ENCODE assay signal across 19 cellular contexts in the genomic region with DNA sequence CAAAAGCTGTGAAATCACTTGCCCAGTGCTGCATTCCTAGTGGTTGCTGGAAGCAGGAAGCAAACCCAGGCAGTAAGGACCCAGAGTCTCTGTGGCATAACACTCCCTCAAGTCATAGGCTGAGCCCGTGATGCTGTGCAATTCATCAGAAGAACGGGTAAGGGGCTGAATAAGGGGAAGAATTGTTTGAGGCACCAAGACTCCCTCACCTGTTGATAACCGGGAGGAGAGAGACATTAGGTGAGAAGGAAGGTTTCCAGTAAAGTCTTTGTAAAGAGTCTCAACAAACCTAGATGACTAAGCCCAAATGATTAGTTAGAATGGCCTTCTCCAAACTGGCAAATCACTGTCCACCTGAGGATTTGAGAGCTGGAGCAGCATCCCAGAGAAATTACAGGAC. TPM values are rescaled to one million over a fixed set of nuclear protein-coding genes. Genes with fewer than 3 reads are reported as not detected.
A peak's percentile ranks its signal among the peaks of the same experiment; 100 is the strongest.
DNase-seq lines count a peak whose midpoint lies in the region; ATAC-seq, FAIRE-seq and TF ChIP-seq lines count a peak whose summit lies in the region.
"Had no signal": no experiment of that assay in that cellular context is flagged by ENCODE, and none has a peak within 500 bp of the region (broad histone marks: within the 10 kb centered on the region; RNA-seq: fewer than 3 reads in every experiment).

No MANE protein-coding gene starts in this region.

- H3K9me2 ChIP-seq in GM23338 (ENCODE audit: insufficient read depth) = 0 out of 2 replicates have a peak, but pooled peaks cover 2% of the 10 kb centered on the region

- H3F3A ChIP-seq in GM23338 (replicated peaks; ENCODE audit: low read depth) = no peaks in the 10 kb centered on the region

- TF ChIP-seq CTCF in GM23338 (conservative IDR thresholded peaks at IDR 0.05; ENCODE audit: low read depth in 2 of 2) (no peak), K562 (IDR thresholded peaks at IDR 0.05 in 2 of 3, conservative IDR thresholded peaks at IDR 0.05 in 1 of 3; ENCODE audit: insufficient read depth in 2 of 3, low read depth in 1 of 3, low read length in 3 of 3) (no peak), esophagus muscularis mucosa (IDR thresholded peaks at IDR 0.05) (no peak)

- H3K9me3 ChIP-seq in K562 (replicated peaks; ENCODE audit: control insufficient read depth, insufficient read depth, low read depth, low read length) (no peaks in the 10 kb centered on the region), esophagus muscularis mucosa (no peaks in the 10 kb centered on the region)

- no peaks in the 10 kb centered on the region for H3K9me3 Mint-ChIP-seq in GM23338

- FAIRE-seq in K562 (lab: Jason Lieb, UNC) = no peak
- FAIRE-seq: G401.6, GM12892, H1 had no signal

- no peak for TF ChIP-seq RAD21 in K562 (CRISPR knock-in tag; conservative IDR thresholded peaks at IDR 0.05 in 1 of 2, IDR thresholded peaks at IDR 0.05 in 1 of 2)

- CTCF ChIA-PET in K562 (lab: Yijun Ruan, JAX; ENCODE audit: low intra/inter-chr PET ratio) = no interaction called here

- in situ Hi-C loops in K562 (cut with MboI) = no loop called here
- in situ Hi-C loops in G401 (cut with HindIII; ENCODE audit: low sequenced_read_pairs) = no loop called here

- no peak for ATAC-seq in GM23338
- no peak for ATAC-seq in K562

- H3K36me3 ChIP-seq in GM23338 (ENCODE audit: insufficient read depth) = no peaks in the 10 kb centered on the region
- H3K36me3 ChIP-seq in K562 (ENCODE audit: control insufficient read depth, insufficient read depth, low read length) = peaks cover 51% of the 10 kb centered on the region
- no peaks in the 10 kb centered on the region for H3K36me3 ChIP-seq in esophagus muscularis mucosa

- H2AFZ ChIP-seq in GM23338 (peak overlapping the region; percentile 74), K562 (ENCODE audit: low read depth, low read length) (no peak overlapping the region)

- WGBS in K562 (ENCODE audit: insufficient coverage, low coverage, missing lambda C conversion rate) = 87% methylated on average over 3 of the region's 3 CpGs
- WGBS in esophagus muscularis mucosa = 91% methylated on average over 3 of the region's 3 CpGs

- H4K20me1 ChIP-seq in GM23338 (replicated peaks; ENCODE audit: insufficient read depth) (no peaks in the 10 kb centered on the region), K562 (replicated peaks; ENCODE audit: control insufficient read depth, insufficient read depth, low read length) (no peaks in the 10 kb centered on the region)

- H3K9me1 ChIP-seq in K562 (ENCODE audit: control insufficient read depth, insufficient read depth, low read length) = no peaks in the 10 kb centered on the region

- no peak overlapping the region for H3K4me3 Mint-ChIP-seq in GM23338
- H3K4me3 Mint-ChIP-seq: CD4-positive, alpha-beta memory T cell had no signal

- POLR2A ChIA-PET in K562 (lab: Yijun Ruan, JAX) = interaction anchor here (0.7 to 0.8 kb wide), 2 partner anchors 9 to 18 kb away, joined by 3 read pairs; a partner anchor contains a TSS

- DNase-seq in GM23338 (ENCODE audit: low spot score) (no peak), M059J (ENCODE audit: low read depth) (peak; percentile 11), K562 (ENCODE audit: extremely low read depth in 1 of 4, low spot score in 3 of 4) (no peak), caudate nucleus (lab: John Stamatoyannopoulos, UW) (no peak), G401 (ENCODE audit: low spot score) (no peak), esophagus muscularis mucosa (ENCODE audit: extremely low spot score) (no peak)
- DNase-seq in activated effector memory CD4-positive, alpha-beta T cell treated with anti-CD3 and anti-CD28 coated beads, Interleukin-2, amount 50 U/mL, for 16 hours = no peak
- DNase-seq: C1 segment of cervical spinal cord; Calu3; CD4-positive, alpha-beta memory T cell; COR-L47; DMS79; H7 had no signal

- no TSS peak for BruUV-seq in K562 (replicated peaks; lab: Mats Ljungman, UMichigan)

- no peaks in the 10 kb centered on the region for H3K79me2 ChIP-seq in GM23338 (replicated peaks; ENCODE audit: insufficient read depth)
- H3K79me2 ChIP-seq in K562 (ENCODE audit: control insufficient read depth, insufficient read depth, low read length) = no peaks in the 10 kb centered on the region

- H3K36me3 Mint-ChIP-seq in GM23338 (ENCODE audit: low read depth) = no peaks in the 10 kb centered on the region

- TF ChIP-seq EP300 in K562 (IDR thresholded peaks at IDR 0.05; ENCODE audit: low read length) = no peak
- no peak for TF ChIP-seq EP300 in esophagus muscularis mucosa (IDR thresholded peaks at IDR 0.05)

- peaks cover 3% of the 10 kb centered on the region for H3K27me3 Mint-ChIP-seq in GM23338 (ENCODE audit: insufficient read depth, low read depth, poor library complexity)

- H3K27ac ChIP-seq in GM23338 (ENCODE audit: low read depth) = no peak overlapping the region
- H3K27ac ChIP-seq in K562 (ENCODE audit: extremely low read depth, low read depth, low read length) = no peak overlapping the region
- no peak overlapping the region for H3K27ac ChIP-seq in caudate nucleus (ENCODE audit: low read depth, low read length)
- H3K27ac ChIP-seq in esophagus muscularis mucosa (replicated peaks in 1 of 4) = no peak overlapping the region

- H3K27ac Mint-ChIP-seq in GM23338 = no peak overlapping the region
- H3K27ac Mint-ChIP-seq: CD4-positive, alpha-beta memory T cell had no signal

- TF ChIP-seq POLR2A in K562 (conservative IDR thresholded peaks at IDR 0.05) = no peak
- no peak for TF ChIP-seq POLR2A in esophagus muscularis mucosa (IDR thresholded peaks at IDR 0.05; ENCODE audit: low read depth)

- H3K4me2 ChIP-seq in GM23338 (no peak overlapping the region), K562 (ENCODE audit: insufficient read depth, low read length) (no peak overlapping the region)

- H3K27me3 ChIP-seq in GM23338 (ENCODE audit: insufficient read depth) = no peaks in the 10 kb centered on the region
- no peaks in the 10 kb centered on the region for H3K27me3 ChIP-seq in K562 (ENCODE audit: control insufficient read depth in 2 of 2, insufficient read depth in 2 of 2, low read length in 2 of 2)
- no peaks in the 10 kb centered on the region for H3K27me3 ChIP-seq in esophagus muscularis mucosa

- H3K4me3 ChIP-seq in GM23338 = no peak overlapping the region
- no peak overlapping the region for H3K4me3 ChIP-seq in K562
- no peak overlapping the region for H3K4me3 ChIP-seq in esophagus muscularis mucosa

- H3K4me1 Mint-ChIP-seq in GM23338 = no peaks in the 10 kb centered on the region
- H3K4me1 Mint-ChIP-seq: CD4-positive, alpha-beta memory T cell had no signal

- intact Hi-C loops in K562 (cut with micrococcal nuclease) = no loop called here
- intact Hi-C loops in esophagus muscularis mucosa (cut with DNase I) = no loop called here

- H3K4me1 ChIP-seq in GM23338 (ENCODE audit: insufficient read depth) (no peaks in the 10 kb centered on the region), K562 (replicated peaks in 1 of 2; ENCODE audit: control insufficient read depth in 2 of 2, insufficient read depth in 2 of 2, low read length in 2 of 2) (peaks cover 4 to 28% of the 10 kb centered on the region in 2 experiments), esophagus muscularis mucosa (no peaks in the 10 kb centered on the region)

- no peak overlapping the region for H3K9ac ChIP-seq in K562 (ENCODE audit: insufficient read depth in 1 of 2, low read depth in 2 of 2, low read length in 2 of 2)

RNA-seq across cellular contexts. Expression of a gene that starts 18.3 kb away (rescaled TPM):
- not detected in 2 replicates for total RNA-seq in GM23338 (2014; rRNA removed; shearing (Covaris generic))
- polyA plus RNA-seq in GM23338 (2016; fragmentation: Nextera tagmentation; extraction: Ambion mirVana) (not detected in 2 replicates), K562 (2011; rRNA removed) (21.6 and 32.8 TPM in 2 replicates), K562 (2014; fragmentation: Illumina TruSeq; extraction: Trizol) (18.1 and 21.6 TPM in 2 replicates), K562 (2014; fragmentation: Nextera tagmentation; extraction: Ambion mirVana) (10 to 100 TPM; 15.1 to 23.5 TPM), K562 (2014; rRNA removed) (17.4 and 17.8 TPM in 2 replicates)
- 0.02 and 0.54 TPM in 2 replicates for total RNA-seq in M059J (2014; rRNA removed; shearing (Covaris generic))
- 51.5 and 84.3 TPM in 2 replicates for total RNA-seq in K562 (2011; cell fraction: chromatin; rRNA removed; ENCODE audit: low replicate concordance)
- 30.4 and 31.7 TPM in 2 replicates for total RNA-seq in K562 (2011; cell fraction: nucleolus; rRNA removed)
- 43.2 and 48.7 TPM in 2 replicates for total RNA-seq in K562 (2011; cell fraction: nucleoplasm; rRNA removed)
- total RNA-seq in K562 (2014; rRNA removed) (14.0 and 18.5 TPM in 2 replicates), K562 (2014; rRNA removed; fragmentation: Illumina TruSeq; extraction: Trizol) (27.1 and 27.9 TPM in 2 replicates), K562 (2015; rRNA removed; fragmentation: Illumina TruSeq; extraction: Trizol) (20.7 and 23.0 TPM in 2 replicates), K562 (2021) (17.7 and 22.3 TPM in 2 replicates), esophagus muscularis mucosa (under 1 TPM; 0.42 to 0.78 (median 0.59) TPM)
- polyA plus RNA-seq in K562 (2011; cell fraction: cytosol; rRNA removed) = 7.3 and 11.4 TPM in 2 replicates
- polyA plus RNA-seq in K562 (2011; cell fraction: nucleus; rRNA removed) = 26.8 and 29.1 TPM in 2 replicates
- 14.6 and 15.7 TPM in 2 replicates for polyA plus RNA-seq in K562 (2012)
- 36.6 and 42.0 TPM in 2 replicates for polyA minus RNA-seq in K562 (2011; rRNA and poly(A)+ RNA removed)
- 4.6 and 9.1 TPM in 2 replicates for polyA minus RNA-seq in K562 (2011; cell fraction: cytosol; rRNA and poly(A)+ RNA removed)
- polyA minus RNA-seq in K562 (2011; cell fraction: nucleus; rRNA and poly(A)+ RNA removed) = 22.2 and 36.7 TPM in 2 replicates
- total RNA-seq in G401 (2014; rRNA removed; shearing (Covaris generic)) = not detected in 2 replicates
- total RNA-seq: A172, Calu3, H1, H7 had no signal
- polyA plus RNA-seq: BJ had no signal

RNA-seq across cellular contexts. Expression of a gene that starts 27.3 kb away (rescaled TPM):
- total RNA-seq in GM23338 (2014; rRNA removed; shearing (Covaris generic)) = 22.5 and 23.6 TPM in 2 replicates
- 7.3 and 8.6 TPM in 2 replicates for polyA plus RNA-seq in GM23338 (2016; fragmentation: Nextera tagmentation; extraction: Ambion mirVana)
- total RNA-seq in M059J (2014; rRNA removed; shearing (Covaris generic)) = 21.6 and 35.0 TPM in 2 replicates
- total RNA-seq in K562 (2011; cell fraction: chromatin; rRNA removed; ENCODE audit: low replicate concordance) = 76.0 and 208 TPM in 2 replicates
- 27.5 and 37.9 TPM in 2 replicates for total RNA-seq in K562 (2011; cell fraction: nucleolus; rRNA removed)
- total RNA-seq in K562 (2011; cell fraction: nucleoplasm; rRNA removed) = 64.8 and 77.9 TPM in 2 replicates
- total RNA-seq in K562 (2014; rRNA removed) = 19.7 and 20.5 TPM in 2 replicates
- total RNA-seq in K562 (2014; rRNA removed; fragmentation: Illumina TruSeq; extraction: Trizol) = 37.1 and 38.5 TPM in 2 replicates
- 34.6 and 40.3 TPM in 2 replicates for total RNA-seq in K562 (2015; rRNA removed; fragmentation: Illumina TruSeq; extraction: Trizol)
- total RNA-seq in K562 (2021) = 27.1 and 27.2 TPM in 2 replicates
- polyA plus RNA-seq in K562 (2011; rRNA removed) = 61.2 and 66.2 TPM in 2 replicates
- 15.9 and 32.1 TPM in 2 replicates for polyA plus RNA-seq in K562 (2011; cell fraction: cytosol; rRNA removed)
- polyA plus RNA-seq in K562 (2011; cell fraction: nucleus; rRNA removed) = 111 and 216 TPM in 2 replicates
- polyA plus RNA-seq in K562 (2012) = 12.4 and 12.6 TPM in 2 replicates
- 24.0 and 28.6 TPM in 2 replicates for polyA plus RNA-seq in K562 (2014; fragmentation: Illumina TruSeq; extraction: Trizol)
- polyA plus RNA-seq in K562 (2014; fragmentation: Nextera tagmentation; extraction: Ambion mirVana) = 10 to 100 TPM; 13.7 to 20.0 TPM
- 22.8 and 25.2 TPM in 2 replicates for polyA plus RNA-seq in K562 (2014; rRNA removed)
- polyA minus RNA-seq in K562 (2011; rRNA and poly(A)+ RNA removed) = 83.5 and 98.6 TPM in 2 replicates
- 21.8 and 27.6 TPM in 2 replicates for polyA minus RNA-seq in K562 (2011; cell fraction: cytosol; rRNA and poly(A)+ RNA removed)
- 58.7 and 124 TPM in 2 replicates for polyA minus RNA-seq in K562 (2011; cell fraction: nucleus; rRNA and poly(A)+ RNA removed)
- total RNA-seq in G401 (2014; rRNA removed; shearing (Covaris generic)) = 15.2 and 23.8 TPM in 2 replicates
- 10 to 100 TPM; 17.1 to 21.2 (median 18.7) TPM for total RNA-seq in esophagus muscularis mucosa

RNA-seq across cellular contexts. Expression of a gene that starts 45.8 kb away (rescaled TPM):
- not detected in 2 replicates for total RNA-seq in GM23338 (2014; rRNA removed; shearing (Covaris generic))
- not detected in 2 replicates for polyA plus RNA-seq in GM23338 (2016; fragmentation: Nextera tagmentation; extraction: Ambion mirVana)
- total RNA-seq in M059J (2014; rRNA removed; shearing (Covaris generic)) = 0.59 TPM in 1 of 2 replicates, not detected in the other
- not detected in 2 replicates for total RNA-seq in K562 (2011; cell fraction: chromatin; rRNA removed; ENCODE audit: low replicate concordance)
- total RNA-seq in K562 (2011; cell fraction: nucleolus; rRNA removed) = not detected in 2 replicates
- total RNA-seq in K562 (2011; cell fraction: nucleoplasm; rRNA removed) = not detected in 2 replicates
- not detected in 2 replicates for total RNA-seq in K562 (2014; rRNA removed)
- total RNA-seq in K562 (2014; rRNA removed; fragmentation: Illumina TruSeq; extraction: Trizol) = not detected in 2 replicates
- total RNA-seq in K562 (2015; rRNA removed; fragmentation: Illumina TruSeq; extraction: Trizol) = not detected in 2 replicates
- not detected in 2 replicates for total RNA-seq in K562 (2021)
- polyA plus RNA-seq in K562 (2011; rRNA removed) = not detected in 2 replicates
- not detected in 2 replicates for polyA plus RNA-seq in K562 (2011; cell fraction: cytosol; rRNA removed)
- 0.10 TPM in 1 of 2 replicates, not detected in the other for polyA plus RNA-seq in K562 (2011; cell fraction: nucleus; rRNA removed)
- 0.15 and 0.42 TPM in 2 replicates for polyA plus RNA-seq in K562 (2012)
- polyA plus RNA-seq in K562 (2014; fragmentation: Illumina TruSeq; extraction: Trizol) = 0.06 TPM in 1 of 2 replicates, not detected in the other
- polyA plus RNA-seq in K562 (2014; fragmentation: Nextera tagmentation; extraction: Ambion mirVana) = under 1 TPM; 0.21 to 0.25 TPM
- polyA plus RNA-seq in K562 (2014; rRNA removed) = not detected in 2 replicates
- not detected in 2 replicates for polyA minus RNA-seq in K562 (2011; rRNA and poly(A)+ RNA removed)
- polyA minus RNA-seq in K562 (2011; cell fraction: cytosol; rRNA and poly(A)+ RNA removed) = not detected in 2 replicates
- polyA minus RNA-seq in K562 (2011; cell fraction: nucleus; rRNA and poly(A)+ RNA removed) = not detected in 2 replicates
- not detected in 2 replicates for total RNA-seq in G401 (2014; rRNA removed; shearing (Covaris generic))
- not detected for total RNA-seq in esophagus muscularis mucosa
- total RNA-seq: A172; A673; Calu3; CD4-positive, alpha-beta memory T cell; H1; H7 had no signal
- polyA plus RNA-seq: BJ; CD4-positive, alpha-beta memory T cell had no signal

RNA-seq across cellular contexts. Expression of a gene that starts 55.4 kb away (rescaled TPM):
- 0.10 TPM in 1 of 2 replicates, not detected in the other for total RNA-seq in GM23338 (2014; rRNA removed; shearing (Covaris generic))
- polyA plus RNA-seq in GM23338 (2016; fragmentation: Nextera tagmentation; extraction: Ambion mirVana) = 0.13 TPM in 1 of 2 replicates, not detected in the other
- 0.27 TPM in 1 of 2 replicates, not detected in the other for total RNA-seq in M059J (2014; rRNA removed; shearing (Covaris generic))
- total RNA-seq in K562 (2011; cell fraction: chromatin; rRNA removed; ENCODE audit: low replicate concordance) = 0.18 TPM in 1 of 2 replicates, not detected in the other
- not detected in 2 replicates for total RNA-seq in K562 (2011; cell fraction: nucleolus; rRNA removed)
- not detected in 2 replicates for total RNA-seq in K562 (2011; cell fraction: nucleoplasm; rRNA removed)
- not detected in 2 replicates for total RNA-seq in K562 (2014; rRNA removed)
- total RNA-seq in K562 (2014; rRNA removed; fragmentation: Illumina TruSeq; extraction: Trizol) = not detected in 2 replicates
- total RNA-seq in K562 (2015; rRNA removed; fragmentation: Illumina TruSeq; extraction: Trizol) = not detected in 2 replicates
- not detected in 2 replicates for total RNA-seq in K562 (2021)
- polyA plus RNA-seq in K562 (2011; rRNA removed) = not detected in 2 replicates
- not detected in 2 replicates for polyA plus RNA-seq in K562 (2011; cell fraction: cytosol; rRNA removed)
- not detected in 2 replicates for polyA plus RNA-seq in K562 (2011; cell fraction: nucleus; rRNA removed)
- polyA plus RNA-seq in K562 (2012) = 0.13 and 0.14 TPM in 2 replicates
- polyA plus RNA-seq in K562 (2014; fragmentation: Illumina TruSeq; extraction: Trizol) = not detected in 2 replicates
- not detected for polyA plus RNA-seq in K562 (2014; fragmentation: Nextera tagmentation; extraction: Ambion mirVana)
- not detected in 2 replicates for polyA plus RNA-seq in K562 (2014; rRNA removed)
- polyA minus RNA-seq in K562 (2011; rRNA and poly(A)+ RNA removed) = not detected in 2 replicates
- not detected in 2 replicates for polyA minus RNA-seq in K562 (2011; cell fraction: cytosol; rRNA and poly(A)+ RNA removed)
- polyA minus RNA-seq in K562 (2011; cell fraction: nucleus; rRNA and poly(A)+ RNA removed) = not detected in 2 replicates
- total RNA-seq in G401 (2014; rRNA removed; shearing (Covaris generic)) = not detected in 2 replicates
- total RNA-seq in esophagus muscularis mucosa = not detected
- total RNA-seq: A172; A673; Calu3; CD4-positive, alpha-beta memory T cell; H1; H7 had no signal
- polyA plus RNA-seq: BJ; CD4-positive, alpha-beta memory T cell; H1 had no signal
